Comparison of ENCODE assay signal across 21 cellular contexts in the genomic region with DNA sequence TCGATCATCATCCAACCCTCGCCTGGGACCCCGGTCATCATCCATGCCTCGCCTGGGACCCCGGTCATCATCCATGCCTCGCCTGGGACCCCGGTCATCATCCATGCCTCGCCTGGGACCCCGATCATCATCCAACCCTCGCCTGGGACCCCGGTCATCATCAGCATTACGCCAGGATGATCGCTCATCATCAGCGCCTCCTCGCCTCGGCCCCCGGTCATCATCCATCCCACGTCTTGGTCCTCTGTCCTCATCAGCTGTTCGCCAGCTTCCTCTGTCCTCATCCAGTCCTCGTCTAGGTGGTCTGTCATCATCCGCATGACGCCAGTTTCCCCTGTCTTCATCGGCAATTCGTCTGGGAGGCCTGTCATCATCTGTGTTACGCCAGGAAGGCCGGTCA. TPM values are rescaled to one million over a fixed set of nuclear protein-coding genes. Genes with fewer than 3 reads are reported as not detected.
DNase-seq lines count a peak whose midpoint lies in the region; ATAC-seq and TF ChIP-seq lines count a peak whose summit lies in the region.
"Had no signal": no experiment of that assay in that cellular context is flagged by ENCODE, and none has a peak within 500 bp of the region (broad histone marks: within the 10 kb centered on the region; RNA-seq: fewer than 3 reads in every experiment).

No MANE protein-coding gene starts in this region.

- H3K56ac ChIP-seq in IMR-90 (ENCODE audit: extremely low read depth, insufficient read depth, low read length): no peak overlapping the region

- H2BK5ac ChIP-seq in IMR-90 (ENCODE audit: low read depth, low read length, poor library complexity, severe bottlenecking) (no peak overlapping the region), neuronal stem cell (ENCODE audit: low read length) (no peak overlapping the region)

- H4K20me1 ChIP-seq in IMR-90 (ENCODE audit: insufficient read depth, low read length): peaks cover 83% of the 10 kb centered on the region
- peaks cover 15% of the 10 kb centered on the region for H4K20me1 ChIP-seq in mammary epithelial cell (ENCODE audit: insufficient read depth, low read length)

- no peak overlapping the region for H3K9ac ChIP-seq in IMR-90 (ENCODE audit: low read depth, low read length)
- H3K9ac ChIP-seq in mammary epithelial cell (ENCODE audit: insufficient read depth, low read length): no peak overlapping the region
- peak overlapping the region; percentile 74 for H3K9ac ChIP-seq in neuronal stem cell (ENCODE audit: low read depth, low read length, poor library complexity)

- in situ Hi-C loops in IMR-90 (cut with MboI; ENCODE audit: low sequenced_read_pairs) (no loop called here), mammary epithelial cell (cut with MboI; ENCODE audit: low sequenced_read_pairs in 2 of 2) (no loop called here)

- H3K4me2 ChIP-seq in IMR-90 (ENCODE audit: low read depth, low read length) (no peak overlapping the region), mammary epithelial cell (ENCODE audit: insufficient read depth, low read depth, low read length) (no peak overlapping the region), neuronal stem cell (ENCODE audit: insufficient read depth, low read length, poor library complexity, severe bottlenecking) (no peak overlapping the region)

- H3K23ac ChIP-seq in IMR-90 (ENCODE audit: low read depth, low read length): no peak overlapping the region
- no peak overlapping the region for H3K23ac ChIP-seq in neuronal stem cell (ENCODE audit: low read depth, low read length, poor library complexity)

- H3K18ac ChIP-seq in IMR-90 (ENCODE audit: low read depth, low read length): no peak overlapping the region
- no peak overlapping the region for H3K18ac ChIP-seq in neuronal stem cell (ENCODE audit: low read length)

- H3K27me3 ChIP-seq in IMR-90 (ENCODE audit: control insufficient read depth, insufficient read depth, low read length): no peaks in the 10 kb centered on the region
- no peaks in the 10 kb centered on the region for H3K27me3 ChIP-seq in mammary epithelial cell (ENCODE audit: insufficient read depth, low read length)
- no peaks in the 10 kb centered on the region for H3K27me3 ChIP-seq in neuronal stem cell (ENCODE audit: control insufficient read depth in 3 of 3, insufficient read depth in 3 of 3, low read depth in 1 of 3, low read length in 3 of 3)
- no peaks in the 10 kb centered on the region for H3K27me3 ChIP-seq in tibial nerve
- no peaks in the 10 kb centered on the region for H3K27me3 ChIP-seq in gastroesophageal sphincter

- H3K27ac Mint-ChIP-seq in activated T-cell treated with anti-CD3 and anti-CD28 coated beads, Interleukin-2, amount 50 U/mL, for 24 hours: peak overlapping the region; percentile 2

- H3K79me2 ChIP-seq in mammary epithelial cell (ENCODE audit: insufficient read depth, low read length): peaks cover 95% of the 10 kb centered on the region

- H3K4ac ChIP-seq in IMR-90 (ENCODE audit: low read depth, low read length) (no peak overlapping the region), neuronal stem cell (ENCODE audit: low read length) (no peak overlapping the region)

- no peak for DNase-seq in activated T-cell treated with anti-CD3 and anti-CD28 coated beads, Interleukin-2, amount 50 U/mL, for 24 hours
- DNase-seq in activated T-cell treated with anti-CD3 and anti-CD28 coated beads, Interleukin-2, amount 50 U/mL, for 4 hours: no peak
- DNase-seq in IMR-90 (no peak), mammary epithelial cell (no peak), neuronal stem cell (ENCODE audit: low spot score) (no peak), tibial nerve (ENCODE audit: low spot score in 2 of 2) (no peak), AG08396 (ENCODE audit: low spot score) (no peak)
- DNase-seq: activated CD8-positive, alpha-beta memory T cell treated with anti-CD3 and anti-CD28 coated beads, Interleukin-2, amount 50 U/mL, for 4 hours; activated effector memory CD4-positive, alpha-beta T cell treated with Interleukin-2 at 50 U/mL for 16 hours; cerebellar nuclear complex; left ventricle myocardium inferior; NCI-H1694; NCI-H2171; NCI-H510A; occipital lobe; SHP77; stimulated activated naive CD8-positive, alpha-beta T cell treated with anti-CD3 and anti-CD28 coated beads, Interleukin-15, amount 100 ng/mL, for 72 hours; T1000; WERI-Rb-1 had no signal

- no peaks in the 10 kb centered on the region for H3K9me3 Mint-ChIP-seq in activated T-cell treated with anti-CD3 and anti-CD28 coated beads, Interleukin-2, amount 50 U/mL, for 24 hours
- no peaks in the 10 kb centered on the region for H3K9me3 Mint-ChIP-seq in activated T-cell treated with anti-CD3 and anti-CD28 coated beads, Interleukin-2, amount 50 U/mL, for 4 hours
- H3K9me3 Mint-ChIP-seq: stimulated activated naive CD8-positive, alpha-beta T cell treated with anti-CD3 and anti-CD28 coated beads, Interleukin-15, amount 100 ng/mL, for 72 hours had no signal

- TSS peak; percentile 99 for BruUV-seq in IMR-90 (replicated peaks; lab: Mats Ljungman, UMichigan)
- TSS peak; percentile 94 for BruUV-seq in mammary epithelial cell (replicated peaks; lab: Mats Ljungman, UMichigan)

- no peak overlapping the region for H2AFZ ChIP-seq in IMR-90 (replicated peaks; ENCODE audit: low read length, poor library complexity)
- no peak overlapping the region for H2AFZ ChIP-seq in mammary epithelial cell (ENCODE audit: low read depth, low read length)
- H2AFZ ChIP-seq in neuronal stem cell (ENCODE audit: low read length): no peak overlapping the region

- peaks cover 48 to 59% of the 10 kb centered on the region in 2 experiments for H3K79me1 ChIP-seq in IMR-90 (ENCODE audit: low read depth in 1 of 2, low read length in 2 of 2)
- peaks cover 5% of the 10 kb centered on the region for H3K79me1 ChIP-seq in neuronal stem cell (ENCODE audit: low read depth, low read length)

- no peak overlapping the region for H3K4me3 Mint-ChIP-seq in activated T-cell treated with anti-CD3 and anti-CD28 coated beads, Interleukin-2, amount 50 U/mL, for 24 hours
- H3K4me3 Mint-ChIP-seq in activated T-cell treated with anti-CD3 and anti-CD28 coated beads, Interleukin-2, amount 50 U/mL, for 4 hours: no peak overlapping the region
- H3K4me3 Mint-ChIP-seq: stimulated activated naive CD8-positive, alpha-beta T cell treated with anti-CD3 and anti-CD28 coated beads, Interleukin-15, amount 100 ng/mL, for 72 hours had no signal

- no peaks in the 10 kb centered on the region for H3K9me3 ChIP-seq in IMR-90 (ENCODE audit: control insufficient read depth, insufficient read depth, low read length)
- H3K9me3 ChIP-seq in mammary epithelial cell (replicated peaks; ENCODE audit: insufficient read depth, low read length): no peaks in the 10 kb centered on the region
- no peaks in the 10 kb centered on the region for H3K9me3 ChIP-seq in neuronal stem cell (replicated peaks in 1 of 2; ENCODE audit: control insufficient read depth in 2 of 2, insufficient read depth in 1 of 2, low read depth in 1 of 2, low read length in 2 of 2)
- H3K9me3 ChIP-seq in tibial nerve: no peaks in the 10 kb centered on the region
- H3K9me3 ChIP-seq in gastroesophageal sphincter: no peaks in the 10 kb centered on the region
- H3K9me3 ChIP-seq: left ventricle myocardium inferior had no signal

- ATAC-seq in activated T-cell treated with anti-CD3 and anti-CD28 coated beads, Interleukin-2, amount 50 U/mL, for 4 hours: no peak
- ATAC-seq in IMR-90 (ENCODE audit: low read depth) (no peak), gastroesophageal sphincter (no peak)
- ATAC-seq: stimulated activated naive CD8-positive, alpha-beta T cell treated with anti-CD3 and anti-CD28 coated beads, Interleukin-15, amount 100 ng/mL, for 72 hours had no signal

- H4K91ac ChIP-seq in IMR-90 (ENCODE audit: insufficient read depth, low read depth, low read length): no peak overlapping the region
- H4K91ac ChIP-seq in neuronal stem cell (ENCODE audit: low read depth, low read length, poor library complexity): no peak overlapping the region

- H2BK120ac ChIP-seq in IMR-90 (ENCODE audit: low read depth, low read length): no peak overlapping the region
- H2BK120ac ChIP-seq in neuronal stem cell (ENCODE audit: low read depth, low read length): no peak overlapping the region

- H3K9me1 ChIP-seq in IMR-90 (ENCODE audit: insufficient read depth, low read length): peaks cover 3% of the 10 kb centered on the region; the same call in 1 of the 2 replicates

- H4K8ac ChIP-seq in IMR-90 (ENCODE audit: low read depth in 2 of 2, low read length in 2 of 2) (no peak overlapping the region), neuronal stem cell (ENCODE audit: low read depth, low read length) (no peak overlapping the region)

- H3K4me1 Mint-ChIP-seq in activated T-cell treated with anti-CD3 and anti-CD28 coated beads, Interleukin-2, amount 50 U/mL, for 24 hours (ENCODE audit: low read depth): peaks cover 20% of the 10 kb centered on the region
- H3K4me1 Mint-ChIP-seq in activated T-cell treated with anti-CD3 and anti-CD28 coated beads, Interleukin-2, amount 50 U/mL, for 4 hours (ENCODE audit: low read depth): peaks cover 12% of the 10 kb centered on the region

- peaks cover 74% of the 10 kb centered on the region for H3K36me3 ChIP-seq in IMR-90 (ENCODE audit: control insufficient read depth, insufficient read depth, low read length)
- H3K36me3 ChIP-seq in mammary epithelial cell (ENCODE audit: insufficient read depth, low read length): peaks cover 71% of the 10 kb centered on the region
- peaks cover 48 to 100% of the 10 kb centered on the region in 2 donors for H3K36me3 ChIP-seq in neuronal stem cell (replicated peaks in 1 of 2; ENCODE audit: control insufficient read depth in 2 of 2, insufficient read depth in 2 of 2, low read length in 2 of 2)
- peaks cover 8 to 98% (median 56%) of the 10 kb centered on the region in 3 donors for H3K36me3 ChIP-seq in tibial nerve
- H3K36me3 ChIP-seq in gastroesophageal sphincter: peaks cover 4 to 100% of the 10 kb centered on the region in 2 donors

- no peak overlapping the region for H2BK20ac ChIP-seq in IMR-90 (ENCODE audit: low read depth, low read length)

- H3K27me3 Mint-ChIP-seq in activated T-cell treated with anti-CD3 and anti-CD28 coated beads, Interleukin-2, amount 50 U/mL, for 24 hours: no peaks in the 10 kb centered on the region
- no peaks in the 10 kb centered on the region for H3K27me3 Mint-ChIP-seq in activated T-cell treated with anti-CD3 and anti-CD28 coated beads, Interleukin-2, amount 50 U/mL, for 4 hours (ENCODE audit: low read depth)
- H3K27me3 Mint-ChIP-seq: stimulated activated naive CD8-positive, alpha-beta T cell treated with anti-CD3 and anti-CD28 coated beads, Interleukin-15, amount 100 ng/mL, for 72 hours had no signal

- intact Hi-C loops in IMR-90 (cut with micrococcal nuclease) (no loop called here), mammary epithelial cell (cut with micrococcal nuclease) (loop anchor here (5.0 kb wide), 1 partner anchor 35 kb away; no protein-coding TSS in a partner anchor)

- no peak overlapping the region for H2AK9ac ChIP-seq in IMR-90 (replicated peaks; ENCODE audit: low read depth, low read length, poor library complexity)

- no peak overlapping the region for H2BK12ac ChIP-seq in neuronal stem cell (ENCODE audit: low read length)

- dilution Hi-C loops in IMR-90 (cut with HindIII; ENCODE audit: low sequenced_read_pairs, unreplicated experiment) (no loop called here), mammary epithelial cell (cut with HindIII; ENCODE audit: low sequenced_read_pairs) (no loop called here)

- TF ChIP-seq EP300 in tibial nerve (IDR thresholded peaks at IDR 0.05) (no peak), gastroesophageal sphincter (IDR thresholded peaks at IDR 0.05) (no peak)

- H3K27ac ChIP-seq in IMR-90 (ENCODE audit: insufficient read depth, low read length): no peak overlapping the region; the same call in 1 of the 2 replicates
- no peak overlapping the region for H3K27ac ChIP-seq in mammary epithelial cell (ENCODE audit: insufficient read depth, low read depth, low read length)
- H3K27ac ChIP-seq in neuronal stem cell (replicated peaks; ENCODE audit: low read length): no peak overlapping the region
- no peak overlapping the region for H3K27ac ChIP-seq in tibial nerve
- no peak overlapping the region for H3K27ac ChIP-seq in gastroesophageal sphincter
- H3K27ac ChIP-seq: HL-60, left ventricle myocardium inferior, WERI-Rb-1 had no signal

- H3K36me3 Mint-ChIP-seq in activated T-cell treated with anti-CD3 and anti-CD28 coated beads, Interleukin-2, amount 50 U/mL, for 24 hours (ENCODE audit: low read depth): peaks cover 99% of the 10 kb centered on the region
- H3K36me3 Mint-ChIP-seq in activated T-cell treated with anti-CD3 and anti-CD28 coated beads, Interleukin-2, amount 50 U/mL, for 4 hours (ENCODE audit: insufficient read depth): peaks cover 53% of the 10 kb centered on the region

- TF ChIP-seq POLR2A in IMR-90 (IDR thresholded peaks at IDR 0.05; ENCODE audit: low read depth, low read length): no peak
- no peak for TF ChIP-seq POLR2A in tibial nerve (IDR thresholded peaks at IDR 0.05)
- no peak for TF ChIP-seq POLR2A in gastroesophageal sphincter (IDR thresholded peaks at IDR 0.05)

- H3K4me1 ChIP-seq in IMR-90 (ENCODE audit: control insufficient read depth, insufficient read depth, low read length) (no peaks in the 10 kb centered on the region; the same call in none of the 2 replicates), mammary epithelial cell (ENCODE audit: insufficient read depth, low read length) (no peaks in the 10 kb centered on the region), neuronal stem cell (ENCODE audit: control insufficient read depth in 2 of 2, insufficient read depth in 1 of 2, low read depth in 1 of 2, low read length in 2 of 2) (no peaks in the 10 kb centered on the region), tibial nerve (peaks cover 0 to 9% (median 0%) of the 10 kb centered on the region in 4 donors), gastroesophageal sphincter (peaks cover 0 to 10% (median 0%) of the 10 kb centered on the region in 3 donors)
- H3K4me1 ChIP-seq: left ventricle myocardium inferior had no signal

- no peak for TF ChIP-seq RAD21 in IMR-90 (IDR thresholded peaks at IDR 0.05; ENCODE audit: low read length)

- H3K14ac ChIP-seq in IMR-90 (replicated peaks; ENCODE audit: low read depth, low read length) (no peak overlapping the region), neuronal stem cell (ENCODE audit: low read length) (no peak overlapping the region)

- H2BK15ac ChIP-seq in IMR-90 (ENCODE audit: low read depth, low read length): no peak overlapping the region
- no peak overlapping the region for H2BK15ac ChIP-seq in neuronal stem cell (ENCODE audit: low read length)

- H4K5ac ChIP-seq in IMR-90 (ENCODE audit: low read depth, low read length): no peak overlapping the region

- CTCF ChIA-PET in IMR-90 (lab: Yijun Ruan, JAX): no interaction called here
- CTCF ChIA-PET in mammary epithelial cell (lab: Charles Lee; ENCODE audit: low non-redundant PET): no interaction called here

- WGBS in IMR-90 (ENCODE audit: extremely low coverage in 2 of 2, insufficient read length in 1 of 2), 2 experiments: 99% methylated on average over 21 of the region's 26 CpGs; no CpG with 5 or more reads in 1 of the 2 experiments
- 97% methylated on average over 23 of the region's 26 CpGs for WGBS in mammary epithelial cell (ENCODE audit: low coverage, missing lambda C conversion rate)
- no CpG with 5 or more reads among the region's 26 CpGs for WGBS in neuronal stem cell (ENCODE audit: extremely low coverage in 2 of 2, insufficient read length in 2 of 2, insufficient replicate concordance in 1 of 2), 2 donors
- 95 to 96% methylated on average over 26 of the region's 26 CpGs for WGBS in tibial nerve, 2 donors
- 92 to 96% methylated on average over 9 to 19 of the region's 26 CpGs for WGBS in gastroesophageal sphincter (ENCODE audit: low coverage in 1 of 2), 2 donors

- TF ChIP-seq CTCF in IMR-90 (conservative IDR thresholded peaks at IDR 0.05; ENCODE audit: low read depth, low read length) (no peak), mammary epithelial cell (conservative IDR thresholded peaks at IDR 0.05 in 1 of 2, IDR thresholded peaks at IDR 0.05 in 1 of 2; ENCODE audit: extremely low read depth in 1 of 2, insufficient read depth in 1 of 2, low read depth in 1 of 2, low read length in 2 of 2) (no peak), tibial nerve (IDR thresholded peaks at IDR 0.05) (no peak), gastroesophageal sphincter (IDR thresholded peaks at IDR 0.05) (no peak)

- H3K4me3 ChIP-seq in IMR-90 (ENCODE audit: insufficient read depth, low read depth, low read length) (no peak overlapping the region), mammary epithelial cell (replicated peaks in 1 of 3; ENCODE audit: insufficient read depth in 1 of 3, low read depth in 2 of 3, low read length in 3 of 3) (no peak overlapping the region), neuronal stem cell (ENCODE audit: low read length in 2 of 2) (no peak overlapping the region), tibial nerve (no peak overlapping the region), gastroesophageal sphincter (no peak overlapping the region)
- H3K4me3 ChIP-seq: left ventricle myocardium inferior had no signal

- POLR2A ChIA-PET in IMR-90 (lab: Charles Lee; ENCODE audit: unreplicated experiment): no interaction called here

- H2AK5ac ChIP-seq in IMR-90 (ENCODE audit: low read depth, low read length) (no peak overlapping the region; the same call in 1 of the 2 replicates), neuronal stem cell (ENCODE audit: low read depth, low read length) (no peak overlapping the region)

RNA-seq across cellular contexts. Expression of gene NANOS1, which starts 12.7 kb away (rescaled TPM):
- total RNA-seq in activated T-cell treated with anti-CD3 and anti-CD28 coated beads, Interleukin-2, amount 50 U/mL, for 4 hours: under 1 TPM; 0.08 to 0.15 (median 0.11) TPM
- total RNA-seq in IMR-90 (2012; rRNA removed) (under 0.01 and 0.28 TPM in 2 replicates), mammary epithelial cell (1 to 10 TPM; 1.2 to 9.8 TPM), tibial nerve (1 to 10 TPM; 4.8 to 9.4 (median 6.0) TPM), gastroesophageal sphincter (10 to 100 TPM; 16.1 to 24.1 (median 20.8) TPM)
- polyA plus RNA-seq in IMR-90 (2012; rRNA removed) (0.12 and 0.19 TPM in 2 replicates), mammary epithelial cell (2.1 TPM)
- polyA plus RNA-seq in IMR-90 (2012; cell fraction: cytosol; rRNA removed): 0.02 and 0.51 TPM in 2 replicates
- 0.03 and 0.16 TPM in 2 replicates for polyA plus RNA-seq in IMR-90 (2012; cell fraction: nucleus; rRNA removed; ENCODE audit: low replicate concordance)
- polyA minus RNA-seq in mammary epithelial cell: not detected
- polyA plus RNA-seq in neuronal stem cell (2013, experiment 1 of 2): 10.7 TPM
- polyA plus RNA-seq in neuronal stem cell (2013, experiment 2 of 2): 11.1 TPM

RNA-seq across cellular contexts. Expression of gene EIF3A, which starts 38.4 kb away (rescaled TPM):
- total RNA-seq in activated T-cell treated with anti-CD3 and anti-CD28 coated beads, Interleukin-2, amount 50 U/mL, for 4 hours: 100 to 1,000 TPM; 188 to 194 (median 194) TPM
- total RNA-seq in IMR-90 (2012; rRNA removed) (145 and 156 TPM in 2 replicates), mammary epithelial cell (100 to 1,000 TPM; 115 to 170 TPM), tibial nerve (10 to 100 TPM; 78.8 to 95.4 (median 94.8) TPM), gastroesophageal sphincter (100 to 1,000 TPM; 124 to 149 (median 136) TPM)
- polyA plus RNA-seq in IMR-90 (2012; rRNA removed) (39.1 and 49.6 TPM in 2 replicates), mammary epithelial cell (23.1 TPM)
- polyA plus RNA-seq in IMR-90 (2012; cell fraction: cytosol; rRNA removed): 11.3 and 13.5 TPM in 2 replicates
- 7.7 and 33.1 TPM in 2 replicates for polyA plus RNA-seq in IMR-90 (2012; cell fraction: nucleus; rRNA removed; ENCODE audit: low replicate concordance)
- 129 TPM for polyA minus RNA-seq in mammary epithelial cell
- polyA plus RNA-seq in neuronal stem cell (2013, experiment 1 of 2): 107 TPM
- 106 TPM for polyA plus RNA-seq in neuronal stem cell (2013, experiment 2 of 2)
